In the genomic region with DNA sequence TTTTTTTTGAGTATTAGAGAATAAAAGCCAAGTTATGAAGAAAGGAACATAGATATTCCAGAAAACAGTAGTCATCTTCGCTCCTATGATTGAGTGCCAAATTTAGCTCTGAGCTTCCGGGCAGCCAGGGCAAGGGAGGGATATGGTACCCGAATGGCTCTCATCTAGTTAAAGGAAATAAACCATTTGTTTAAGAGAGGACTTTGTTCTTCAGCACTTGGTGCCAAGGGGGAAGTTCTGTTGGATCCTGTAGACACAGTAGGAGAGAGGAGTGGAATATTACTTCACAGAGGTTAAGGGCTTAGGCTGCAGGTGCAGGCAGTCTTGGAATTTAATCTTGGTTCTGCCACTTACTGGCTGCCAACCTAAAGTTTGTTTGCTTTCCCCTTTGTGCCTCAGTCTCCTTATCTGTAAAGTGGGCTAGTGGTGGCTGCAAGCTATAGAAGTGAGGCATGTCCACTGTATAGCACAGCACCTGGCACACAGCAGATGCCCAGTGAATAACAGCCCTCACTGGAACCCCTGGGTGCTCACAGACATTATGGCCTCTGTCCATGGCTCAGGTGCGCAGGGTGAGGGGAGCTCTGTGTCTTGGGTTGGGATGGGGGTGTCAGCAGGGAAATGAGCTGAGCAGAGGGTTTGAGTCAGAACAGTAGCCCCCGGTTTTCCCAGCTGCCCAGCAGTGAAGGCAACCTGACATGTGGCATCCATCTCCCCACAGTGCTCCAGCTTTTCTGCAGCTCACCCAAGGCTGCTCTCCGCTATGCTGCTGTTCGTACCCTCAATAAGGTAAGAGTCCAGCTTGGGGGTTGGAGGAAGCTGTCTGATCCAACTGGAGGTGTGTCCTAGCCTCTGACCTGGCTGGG, we compare ENCODE assay signal across 17 cellular contexts. TPM values are rescaled to one million over a fixed set of nuclear protein-coding genes. Genes with fewer than 3 reads are reported as not detected.
DNase-seq lines count a peak whose midpoint lies in the region; TF ChIP-seq lines count a peak whose summit lies in the region.
"Had no signal": no experiment of that assay in that cellular context is flagged by ENCODE, and none has a peak within 500 bp of the region (broad histone marks: within the 10 kb centered on the region; RNA-seq: fewer than 3 reads in every experiment).

No MANE protein-coding gene starts in this region.

- peak overlapping the region; percentile 17 for H3K27ac Mint-ChIP-seq in activated naive CD4-positive, alpha-beta T cell treated with anti-CD3 and anti-CD28 coated beads, Interleukin-2, amount 50 U/mL, for 24 hours
- H3K27ac Mint-ChIP-seq: CD8-positive, alpha-beta T cell had no signal

- TF ChIP-seq CTCF in colonic mucosa (IDR thresholded peaks at IDR 0.05) (no peak), transverse colon (IDR thresholded peaks at IDR 0.05) (no peak)

- no peak for TF ChIP-seq EP300 in transverse colon (IDR thresholded peaks at IDR 0.05; ENCODE audit: low read depth)

- H3K27me3 ChIP-seq in colonic mucosa (no peaks in the 10 kb centered on the region), transverse colon (no peaks in the 10 kb centered on the region)
- H3K27me3 ChIP-seq: BLaER1 had no signal

- H3K4me3 ChIP-seq in colonic mucosa (no peak overlapping the region), transverse colon (no peak overlapping the region)
- H3K4me3 ChIP-seq: BLaER1, PC-9 had no signal

- no peaks in the 10 kb centered on the region for H3K9me3 Mint-ChIP-seq in activated naive CD4-positive, alpha-beta T cell treated with anti-CD3 and anti-CD28 coated beads, Interleukin-2, amount 50 U/mL, for 24 hours
- H3K9me3 Mint-ChIP-seq: CD8-positive, alpha-beta T cell had no signal

- in situ Hi-C loops in transverse colon (cut with MboI; ENCODE audit: low pct_ligation_motif_present in 1 of 4, low pct_unique_long_range_greater_than_20kb in 1 of 4, low sequenced_read_pairs in 3 of 4) = no loop called here

- peaks cover 4% of the 10 kb centered on the region for H3K4me1 Mint-ChIP-seq in activated naive CD4-positive, alpha-beta T cell treated with anti-CD3 and anti-CD28 coated beads, Interleukin-2, amount 50 U/mL, for 24 hours

- H3K36me3 ChIP-seq in colonic mucosa (peaks cover 68% of the 10 kb centered on the region), transverse colon (peaks cover 0 to 89% (median 42%) of the 10 kb centered on the region in 4 donors)

- H3K9ac ChIP-seq in colonic mucosa (ENCODE audit: low read depth in 2 of 2, low read length in 2 of 2) = no peak overlapping the region

- H3K27ac ChIP-seq in colonic mucosa = peak overlapping the region; percentile 23
- peak overlapping the region; percentile 49 to 67 (median 63) for H3K27ac ChIP-seq in transverse colon
- H3K27ac ChIP-seq: BLaER1, PC-9 had no signal

- no peaks in the 10 kb centered on the region for H3K27me3 Mint-ChIP-seq in activated naive CD4-positive, alpha-beta T cell treated with anti-CD3 and anti-CD28 coated beads, Interleukin-2, amount 50 U/mL, for 24 hours

- 68 to 79% methylated on average over 3 to 7 of the region's 7 CpGs for WGBS in transverse colon (ENCODE audit: low coverage in 1 of 2), 2 donors

- intact Hi-C loops in colonic mucosa (cut with DNase I) (no loop called here), transverse colon (cut with DNase I; ENCODE audit: low total_unique reads) (no loop called here)

- H3K4me1 ChIP-seq in colonic mucosa (no peaks in the 10 kb centered on the region), transverse colon (peaks cover 0 to 7% (median 2%) of the 10 kb centered on the region in 4 donors)

- no peak for DNase-seq in activated naive CD4-positive, alpha-beta T cell treated with anti-CD3 and anti-CD28 coated beads, Interleukin-2, amount 50 U/mL, for 16 hours
- peak; percentile 77 for DNase-seq in colonic mucosa
- DNase-seq in mucosa of gallbladder (ENCODE audit: low spot score) = peak; percentile 59
- DNase-seq in transverse colon = peak; percentile 39
- no peak for DNase-seq in stimulated activated CD4-positive, alpha-beta T cell treated with anti-CD3 and anti-CD28 coated beads, Interleukin-4, amount 100 ng/mL, for 4 hours
- DNase-seq in NCI-H187 treated with DMSO at 0.1 percent for 48 hours (lab: John Stamatoyannopoulos, UW) = no peak
- DNase-seq in midbrain (lab: John Stamatoyannopoulos, UW) = no peak
- DNase-seq: CD8-positive, alpha-beta T cell; DMS79; IMR-90; MV-4-11; NCI-H1417; NCI-H2029; NCI-H748 treated with DMSO at 0.1 percent for 48 hours; PC-9 had no signal

- H3K4me3 Mint-ChIP-seq in activated naive CD4-positive, alpha-beta T cell treated with anti-CD3 and anti-CD28 coated beads, Interleukin-2, amount 50 U/mL, for 24 hours = no peak overlapping the region
- H3K4me3 Mint-ChIP-seq: CD8-positive, alpha-beta T cell had no signal

- H3K36me3 Mint-ChIP-seq in activated naive CD4-positive, alpha-beta T cell treated with anti-CD3 and anti-CD28 coated beads, Interleukin-2, amount 50 U/mL, for 24 hours = peaks cover 18% of the 10 kb centered on the region

- TF ChIP-seq POLR2A in transverse colon (IDR thresholded peaks at IDR 0.05) = no peak

- H3K9me3 ChIP-seq in colonic mucosa = no peaks in the 10 kb centered on the region
- H3K9me3 ChIP-seq in transverse colon = no peaks in the 10 kb centered on the region
- H3K9me3 ChIP-seq: BLaER1 had no signal

RNA-seq across cellular contexts. Expression of a gene that starts 10.4 kb away (rescaled TPM):
- total RNA-seq in colonic mucosa (100 to 1,000 TPM; 285 to 288 TPM), mucosa of gallbladder (216 TPM), transverse colon (100 to 1,000 TPM in 3 of 4 donors, 10 to 100 TPM in 1; 64.7 to 149 (median 116) TPM)

RNA-seq across cellular contexts. Expression of a gene that starts 18.8 kb away (rescaled TPM):
- total RNA-seq in colonic mucosa = 10 to 100 TPM; 45.0 to 53.7 TPM
- 44.3 TPM for total RNA-seq in mucosa of gallbladder
- 10 to 100 TPM; 11.3 to 32.6 (median 23.9) TPM for total RNA-seq in transverse colon

Comparison
In these comparisons a context has a peak if more than half of its experiments do, and no peak if none do; other contexts are left out.
1. DNase-seq: peak in colonic mucosa (single experiment), mucosa of gallbladder (single experiment) and transverse colon (single experiment); none in activated naive CD4-positive, alpha-beta T cell treated with anti-CD3 and anti-CD28 coated beads, Interleukin-2, amount 50 U/mL, for 16 hours (single experiment), stimulated activated CD4-positive, alpha-beta T cell treated with anti-CD3 and anti-CD28 coated beads, Interleukin-4, amount 100 ng/mL, for 4 hours (0 of 2), NCI-H187 treated with DMSO at 0.1 percent for 48 hours (single experiment) and midbrain (single experiment).